ENCODE assay signal across 26 cellular contexts in genomic region chrX:8688776-8689175, GRCh38. TPM values are rescaled to one million over a fixed set of nuclear protein-coding genes. Genes with fewer than 3 reads are reported as not detected.
DNase-seq lines count a peak whose midpoint lies in the region; ATAC-seq and TF ChIP-seq lines count a peak whose summit lies in the region.
"Had no signal": no experiment of that assay in that cellular context is flagged by ENCODE, and none has a peak within 500 bp of the region (broad histone marks: within the 10 kb centered on the region; RNA-seq: fewer than 3 reads in every experiment).

No MANE protein-coding gene starts in this region.

- H3K27ac ChIP-seq in GM23338 (ENCODE audit: low read depth), result peak overlapping the region; percentile 99
- H3K27ac ChIP-seq: BLaER1, SK-N-MC had no signal

- H3K4me1 ChIP-seq in GM23338 (ENCODE audit: insufficient read depth), result peaks cover 59% of the 10 kb centered on the region

- no peaks in the 10 kb centered on the region for H3K36me3 ChIP-seq in GM23338 (ENCODE audit: insufficient read depth)
- H3K36me3 ChIP-seq: BLaER1 had no signal

- H3K36me3 Mint-ChIP-seq in GM23338 (ENCODE audit: low read depth) (peaks cover 50% of the 10 kb centered on the region), nephron progenitor cell (ENCODE audit: low read depth) (peaks cover 11% of the 10 kb centered on the region)
- H3K36me3 Mint-ChIP-seq in activated T-helper 2 cell treated with anti-CD3 and anti-CD28 coated beads, Interferon-gamma antibody, Interleukin-2, Interleukin-4, amounts not matched to agents 10 μg/mL and 5 μg/mL and 100 μg/mL, durations not matched to agents 14 hours and 24 hours and 36 hours (ENCODE audit: low read depth), result no peaks in the 10 kb centered on the region
- H3K36me3 Mint-ChIP-seq: CD4-positive, alpha-beta memory T cell had no signal

- no peaks in the 10 kb centered on the region for H3K9me3 Mint-ChIP-seq in GM23338
- H3K9me3 Mint-ChIP-seq in nephron progenitor cell, result peaks cover 4% of the 10 kb centered on the region
- H3K9me3 Mint-ChIP-seq in activated T-helper 2 cell treated with anti-CD3 and anti-CD28 coated beads, Interferon-gamma antibody, Interleukin-2, Interleukin-4, amounts not matched to agents 10 μg/mL and 5 μg/mL and 100 μg/mL, durations not matched to agents 14 hours and 24 hours and 36 hours, result no peaks in the 10 kb centered on the region

- H3K79me2 ChIP-seq in GM23338 (replicated peaks; ENCODE audit: insufficient read depth), result peaks cover 47% of the 10 kb centered on the region

- no peaks in the 10 kb centered on the region for H3K27me3 ChIP-seq in GM23338 (ENCODE audit: insufficient read depth)
- H3K27me3 ChIP-seq: BLaER1 had no signal

- TF ChIP-seq CTCF in GM23338 (conservative IDR thresholded peaks at IDR 0.05; ENCODE audit: low read depth in 2 of 2) (no peak), nephron progenitor cell (IDR thresholded peaks at IDR 0.05) (no peak)

- intact Hi-C loops in activated T-helper 2 cell treated with anti-CD3 and anti-CD28 coated beads, Interferon-gamma antibody, Interleukin-2, Interleukin-4, amounts not matched to agents 10 μg/mL and 5 μg/mL and 100 μg/mL, durations not matched to agents 14 hours and 24 hours and 36 hours (cut with micrococcal nuclease), result no loop called here

- peak overlapping the region; percentile 13; the same call in 1 of the 2 replicates for H3K4me2 ChIP-seq in GM23338
- H3K4me2 ChIP-seq: BLaER1 had no signal

- H3K4me3 Mint-ChIP-seq in GM23338 (no peak overlapping the region), nephron progenitor cell (peak overlapping the region; percentile 21)
- no peak overlapping the region for H3K4me3 Mint-ChIP-seq in activated T-helper 2 cell treated with anti-CD3 and anti-CD28 coated beads, Interferon-gamma antibody, Interleukin-2, Interleukin-4, amounts not matched to agents 10 μg/mL and 5 μg/mL and 100 μg/mL, durations not matched to agents 14 hours and 24 hours and 36 hours (ENCODE audit: low read depth)
- H3K4me3 Mint-ChIP-seq: CD4-positive, alpha-beta memory T cell; IgD-negative memory B cell had no signal

- H2AFZ ChIP-seq in GM23338, result no peak overlapping the region

- no peaks in the 10 kb centered on the region for H4K20me1 ChIP-seq in GM23338 (replicated peaks; ENCODE audit: insufficient read depth)

- no peak overlapping the region for H3K4me3 ChIP-seq in GM23338
- H3K4me3 ChIP-seq: BLaER1, GM12878, SK-N-MC had no signal

- H3K27ac Mint-ChIP-seq in GM23338, result peak overlapping the region; percentile 96
- no peak overlapping the region for H3K27ac Mint-ChIP-seq in nephron progenitor cell
- no peak overlapping the region for H3K27ac Mint-ChIP-seq in activated T-helper 2 cell treated with anti-CD3 and anti-CD28 coated beads, Interferon-gamma antibody, Interleukin-2, Interleukin-4, amounts not matched to agents 10 μg/mL and 5 μg/mL and 100 μg/mL, durations not matched to agents 14 hours and 24 hours and 36 hours
- H3K27ac Mint-ChIP-seq: CD4-positive, alpha-beta memory T cell; IgD-negative memory B cell had no signal

- H3K27me3 Mint-ChIP-seq in GM23338 (ENCODE audit: insufficient read depth, low read depth, poor library complexity), result no peaks in the 10 kb centered on the region
- peaks cover 3% of the 10 kb centered on the region for H3K27me3 Mint-ChIP-seq in nephron progenitor cell (ENCODE audit: low read depth, poor library complexity)
- H3K27me3 Mint-ChIP-seq in activated T-helper 2 cell treated with anti-CD3 and anti-CD28 coated beads, Interferon-gamma antibody, Interleukin-2, Interleukin-4, amounts not matched to agents 10 μg/mL and 5 μg/mL and 100 μg/mL, durations not matched to agents 14 hours and 24 hours and 36 hours (ENCODE audit: low read depth), result no peaks in the 10 kb centered on the region
- H3K27me3 Mint-ChIP-seq: CD4-positive, alpha-beta memory T cell had no signal

- ATAC-seq in GM23338, result peak; percentile 92
- no peak for ATAC-seq in HG03039 (IDR thresholded peaks at IDR 0.05; ENCODE audit: unreplicated experiment)
- ATAC-seq: GM12878 had no signal

- no peaks in the 10 kb centered on the region for H3K9me2 ChIP-seq in GM23338 (ENCODE audit: insufficient read depth)

- H3F3A ChIP-seq in GM23338 (replicated peaks; ENCODE audit: low read depth), result peaks cover 8% of the 10 kb centered on the region

- H3K4me1 Mint-ChIP-seq in GM23338 (peaks cover 66% of the 10 kb centered on the region), nephron progenitor cell (peaks cover 58% of the 10 kb centered on the region)
- no peaks in the 10 kb centered on the region for H3K4me1 Mint-ChIP-seq in activated T-helper 2 cell treated with anti-CD3 and anti-CD28 coated beads, Interferon-gamma antibody, Interleukin-2, Interleukin-4, amounts not matched to agents 10 μg/mL and 5 μg/mL and 100 μg/mL, durations not matched to agents 14 hours and 24 hours and 36 hours (ENCODE audit: low read depth)
- H3K4me1 Mint-ChIP-seq: CD4-positive, alpha-beta memory T cell had no signal

- DNase-seq in GM23338 (ENCODE audit: low spot score) (peak; percentile 76), NCI-H69 (lab: John Stamatoyannopoulos, UW) (peak; percentile 33), iPS DF 4.7 (ENCODE audit: extremely low read depth, low spot score) (peak; percentile 68), nephron progenitor cell (no peak), NCI-H1930 (lab: John Stamatoyannopoulos, UW) (no peak), activated T-cell treated with anti-CD3 and anti-CD28 coated beads for 4 hours (no peak)
- DNase-seq in activated T-helper 2 cell treated with anti-CD3 and anti-CD28 coated beads, Interferon-gamma antibody, Interleukin-2, Interleukin-4, amounts not matched to agents 10 μg/mL and 5 μg/mL and 100 μg/mL, durations not matched to agents 14 hours and 24 hours and 36 hours (ENCODE audit: low spot score), result no peak
- DNase-seq: CD4-positive, alpha-beta memory T cell; DMS153; GF-D8; GOT3; Karpas-422; NCI-H1417 treated with DMSO at 0.1 percent for 48 hours; NCI-H187 treated with DMSO at 0.1 percent for 48 hours; NCI-H226; NCI-H526 treated with DMSO at 0.1 percent for 48 hours; OCI-M1; SHP77 had no signal

TF ChIP-seq in GM23338, 12 proteins besides CTCF, POLR2A, EP300 and RAD21:
- TF ChIP-seq CREB1 (CRISPR knock-in tag; IDR thresholded peaks at IDR 0.05; ENCODE audit: low read depth), result peak; percentile 54
- no peak for TF ChIP-seq ZNF331 (CRISPR knock-in tag; IDR thresholded peaks at IDR 0.05; ENCODE audit: low read depth)
- peak; percentile 92 for TF ChIP-seq NANOG (IDR thresholded peaks at IDR 0.05; ENCODE audit: borderline replicate concordance)

RNA-seq across cellular contexts. Expression of gene ANOS1, which starts 43.2 kb away (rescaled TPM):
- total RNA-seq in GM23338 (2014; rRNA removed; shearing (Covaris generic)), result 65.7 and 68.5 TPM in 2 replicates
- polyA plus RNA-seq in GM23338 (2016; fragmentation: Nextera tagmentation; extraction: Ambion mirVana), result 20.8 and 21.8 TPM in 2 replicates
- not detected in 2 replicates for total RNA-seq in activated T-helper 2 cell treated with anti-CD3 and anti-CD28 coated beads, Interferon-gamma antibody, Interleukin-2, Interleukin-4, amounts not matched to agents 10 μg/mL and 5 μg/mL and 100 μg/mL, durations not matched to agents 14 hours and 24 hours and 36 hours
- total RNA-seq: Daoy, HT-29, RPMI7951 had no signal
- polyA plus RNA-seq: CD4-positive, alpha-beta memory T cell; IgD-negative memory B cell had no signal

Comparison
In these comparisons a context has a peak if more than half of its experiments do, and no peak if none do; other contexts are left out.
1. DNase-seq: peak in GM23338 (single experiment), NCI-H69 (single experiment) and iPS DF 4.7 (single experiment); none in nephron progenitor cell (single experiment), NCI-H1930 (0 of 2), activated T-helper 2 cell treated with anti-CD3 and anti-CD28 coated beads, Interferon-gamma antibody, Interleukin-2, Interleukin-4, amounts not matched to agents 10 μg/mL and 5 μg/mL and 100 μg/mL, durations not matched to agents 14 hours and 24 hours and 36 hours (single experiment) and activated T-cell treated with anti-CD3 and anti-CD28 coated beads for 4 hours (single experiment).
2. RNA of gene ANOS1, which starts 43.2 kb away (total RNA-seq): 65.7 to 68.5 TPM in GM23338; not detected in activated T-helper 2 cell treated with anti-CD3 and anti-CD28 coated beads, Interferon-gamma antibody, Interleukin-2, Interleukin-4, amounts not matched to agents 10 μg/mL and 5 μg/mL and 100 μg/mL, durations not matched to agents 14 hours and 24 hours and 36 hours; every median in the first group is over 10 times any median in the second.